In genomic region chr4:7892212-7893019, GRCh38 we compare ENCODE assay signal across 11 cellular contexts. TPM values are rescaled to one million over a fixed set of nuclear protein-coding genes. Genes with fewer than 3 reads are reported as not detected.
DNase-seq lines count a peak whose midpoint lies in the region; ATAC-seq, FAIRE-seq and TF ChIP-seq lines count a peak whose summit lies in the region.
"Had no signal": no experiment of that assay in that cellular context is flagged by ENCODE, and none has a peak within 500 bp of the region (broad histone marks: within the 10 kb centered on the region; RNA-seq: fewer than 3 reads in every experiment).

No MANE protein-coding gene starts in this region.

- ATAC-seq in activated T-cell treated with anti-CD3 and anti-CD28 coated beads, Interleukin-2, amount 50 U/mL, for 72 hours (replicated peaks in 1 of 2), result no peak

- no peaks in the 10 kb centered on the region for H3K36me3 ChIP-seq in esophagus squamous epithelium
- H3K36me3 ChIP-seq in neural progenitor cell, result no peaks in the 10 kb centered on the region

- H3K27me3 ChIP-seq in esophagus squamous epithelium (no peaks in the 10 kb centered on the region), neural progenitor cell (no peaks in the 10 kb centered on the region)

- no peak overlapping the region for H3K4me3 Mint-ChIP-seq in neural progenitor cell
- H3K4me3 Mint-ChIP-seq in activated T-cell treated with anti-CD3 and anti-CD28 coated beads, Interleukin-2, amount 50 U/mL, for 72 hours, result no peak overlapping the region

- DNase-seq in Caki2 (ENCODE audit: low read depth), result peak; percentile 59
- DNase-seq in NCI-H524 treated with DMSO at 0.1 percent for 48 hours (lab: John Stamatoyannopoulos, UW), result peak; percentile 97
- DNase-seq in esophagus squamous epithelium (lab: John Stamatoyannopoulos, UW), result no peak
- DNase-seq in neural progenitor cell (ENCODE audit: low spot score), result peak; percentile 4
- no peak for DNase-seq in stimulated activated CD4-positive, alpha-beta T cell treated with anti-CD3 and anti-CD28 coated beads, Interleukin-4, amount 100 ng/mL, for 1 hour
- no peak for DNase-seq in GM12892 (ENCODE audit: insufficient read length)
- no peak for DNase-seq in activated effector memory CD4-positive, alpha-beta T cell treated with Interleukin-2 at 50 U/mL for 16 hours
- no peak for DNase-seq in activated T-cell treated with anti-CD3 and anti-CD28 coated beads, Interleukin-2, amount 50 U/mL, for 72 hours
- DNase-seq: effector CD4-positive, alpha-beta T cell; NCI-H526 had no signal

- peaks cover 24% of the 10 kb centered on the region for H3K79me2 ChIP-seq in neural progenitor cell (ENCODE audit: low read depth)

- no peak overlapping the region for H3K27ac Mint-ChIP-seq in neural progenitor cell
- H3K27ac Mint-ChIP-seq in activated T-cell treated with anti-CD3 and anti-CD28 coated beads, Interleukin-2, amount 50 U/mL, for 72 hours, result no peak overlapping the region

- peak overlapping the region; percentile 30 to 58 (median 46) for H3K27ac ChIP-seq in esophagus squamous epithelium
- no peak overlapping the region for H3K27ac ChIP-seq in neural progenitor cell

- peaks cover 9% of the 10 kb centered on the region for H3K36me3 Mint-ChIP-seq in neural progenitor cell
- peaks cover 2 to 9% of the 10 kb centered on the region in 2 donors for H3K36me3 Mint-ChIP-seq in activated T-cell treated with anti-CD3 and anti-CD28 coated beads, Interleukin-2, amount 50 U/mL, for 72 hours (ENCODE audit: insufficient read depth in 2 of 2)

- H3K4me3 ChIP-seq in esophagus squamous epithelium (no peak overlapping the region), neural progenitor cell (no peak overlapping the region)

- FAIRE-seq in GM12892 (lab: Jason Lieb, UNC), result no peak
- FAIRE-seq: TTC549 had no signal

- TF ChIP-seq CTCF in esophagus squamous epithelium (IDR thresholded peaks at IDR 0.05) (no peak), neural progenitor cell (IDR thresholded peaks at IDR 0.05) (no peak)

- peaks cover 0 to 7% (median 5%) of the 10 kb centered on the region in 3 donors for H3K9me3 ChIP-seq in esophagus squamous epithelium
- no peaks in the 10 kb centered on the region for H3K9me3 ChIP-seq in neural progenitor cell (ENCODE audit: low read depth)

- H3K27me3 Mint-ChIP-seq in neural progenitor cell (ENCODE audit: insufficient read depth, low read depth), result peaks cover 4% of the 10 kb centered on the region
- no peaks in the 10 kb centered on the region for H3K27me3 Mint-ChIP-seq in activated T-cell treated with anti-CD3 and anti-CD28 coated beads, Interleukin-2, amount 50 U/mL, for 72 hours (ENCODE audit: low read depth)

- H3F3A ChIP-seq in neural progenitor cell (ENCODE audit: low read depth), result no peaks in the 10 kb centered on the region

- H3K4me2 ChIP-seq in neural progenitor cell, result no peak overlapping the region

- no peak overlapping the region for H3K9ac ChIP-seq in neural progenitor cell

- intact Hi-C loops in esophagus squamous epithelium (cut with DNase I), result no loop called here

- no peaks in the 10 kb centered on the region for H4K20me1 ChIP-seq in neural progenitor cell (ENCODE audit: low read depth)

- H3K9me3 Mint-ChIP-seq in neural progenitor cell, result peaks cover 12% of the 10 kb centered on the region
- peaks cover 5% of the 10 kb centered on the region in 2 donors for H3K9me3 Mint-ChIP-seq in activated T-cell treated with anti-CD3 and anti-CD28 coated beads, Interleukin-2, amount 50 U/mL, for 72 hours

- H3K4me1 ChIP-seq in esophagus squamous epithelium (peaks cover 3 to 45% (median 26%) of the 10 kb centered on the region in 3 donors), neural progenitor cell (peaks cover 4% of the 10 kb centered on the region)

- peaks cover 19% of the 10 kb centered on the region for H3K4me1 Mint-ChIP-seq in neural progenitor cell
- H3K4me1 Mint-ChIP-seq in activated T-cell treated with anti-CD3 and anti-CD28 coated beads, Interleukin-2, amount 50 U/mL, for 72 hours (ENCODE audit: low read depth), result no peaks in the 10 kb centered on the region

- in situ Hi-C loops in Caki2 (cut with HindIII; ENCODE audit: low pct_unique_long_range_greater_than_20kb, low sequenced_read_pairs), result no loop called here

- 60 to 68% methylated on average over 11 to 12 of the region's 12 CpGs for WGBS in esophagus squamous epithelium, 2 donors

- H2AFZ ChIP-seq in neural progenitor cell (replicated peaks), result no peak overlapping the region

- no peak for TF ChIP-seq POLR2A in esophagus squamous epithelium (IDR thresholded peaks at IDR 0.05)
- no peak for TF ChIP-seq POLR2A in GM12892 (IDR thresholded peaks at IDR 0.05; ENCODE audit: low read depth, low read length)

RNA-seq across cellular contexts. Expression of gene AFAP1, which starts 47.2 kb away (rescaled TPM):
- 15.0 and 16.1 TPM in 2 replicates for total RNA-seq in Caki2 (2014; rRNA removed; shearing (Covaris generic); ENCODE audit: low replicate concordance)
- total RNA-seq in esophagus squamous epithelium, result 10 to 100 TPM in 2 of 4 donors, 1 to 10 TPM in 2; 4.4 to 16.6 (median 10.7) TPM
- total RNA-seq in neural progenitor cell (ENCODE audit: low replicate concordance), result 6.7 and 8.2 TPM in 2 replicates
- polyA plus RNA-seq in GM12892 (2012; ENCODE audit: missing spikeins), result 0.28 TPM
- total RNA-seq in activated T-cell treated with anti-CD3 and anti-CD28 coated beads, Interleukin-2, amount 50 U/mL, for 72 hours, result 10 to 100 TPM; 30.6 to 49.3 TPM

Comparison
In these comparisons a context has a peak if more than half of its experiments do, and no peak if none do; other contexts are left out.
1. DNase-seq: peak in Caki2 (single experiment), NCI-H524 treated with DMSO at 0.1 percent for 48 hours (single experiment) and neural progenitor cell (single experiment); none in esophagus squamous epithelium (single experiment), stimulated activated CD4-positive, alpha-beta T cell treated with anti-CD3 and anti-CD28 coated beads, Interleukin-4, amount 100 ng/mL, for 1 hour (single experiment), GM12892 (single experiment), activated effector memory CD4-positive, alpha-beta T cell treated with Interleukin-2 at 50 U/mL for 16 hours (single experiment) and activated T-cell treated with anti-CD3 and anti-CD28 coated beads, Interleukin-2, amount 50 U/mL, for 72 hours (0 of 2).